12 cellular contexts compared by ENCODE assay signal in genomic region chr9:134386951-134387831, GRCh38.
DNase-seq lines count a peak whose midpoint lies in the region; ATAC-seq and TF ChIP-seq lines count a peak whose summit lies in the region.
"Had no signal": no experiment of that assay in that cellular context is flagged by ENCODE, and none has a peak within 500 bp of the region (broad histone marks: within the 10 kb centered on the region; RNA-seq: fewer than 3 reads in every experiment).

No MANE protein-coding gene starts in this region.

- H3K9me3 ChIP-seq in mammary epithelial cell (replicated peaks; ENCODE audit: insufficient read depth, low read length) (no peaks in the 10 kb centered on the region), lower lobe of right lung (no peaks in the 10 kb centered on the region), uterus (no peaks in the 10 kb centered on the region)

- no peak for TF ChIP-seq CTCF in mammary epithelial cell (conservative IDR thresholded peaks at IDR 0.05 in 1 of 2, IDR thresholded peaks at IDR 0.05 in 1 of 2; ENCODE audit: extremely low read depth in 1 of 2, insufficient read depth in 1 of 2, low read depth in 1 of 2, low read length in 2 of 2)
- TF ChIP-seq CTCF in lower lobe of right lung (IDR thresholded peaks at IDR 0.05): no peak
- no peak for TF ChIP-seq CTCF in uterus (IDR thresholded peaks at IDR 0.05)

- TF ChIP-seq RAD21 in Ishikawa (IDR thresholded peaks at IDR 0.05; ENCODE audit: low read depth): no peak

- H3K36me3 ChIP-seq in mammary epithelial cell (ENCODE audit: insufficient read depth, low read length) (no peaks in the 10 kb centered on the region), lower lobe of right lung (peaks cover 8% of the 10 kb centered on the region), uterus (no peaks in the 10 kb centered on the region)

- in situ Hi-C loops in mammary epithelial cell (cut with MboI; ENCODE audit: low sequenced_read_pairs in 2 of 2): no loop called here

- dilution Hi-C loops in mammary epithelial cell (cut with HindIII; ENCODE audit: low sequenced_read_pairs): no loop called here

- no peak for TF ChIP-seq POLR2A in uterus (IDR thresholded peaks at IDR 0.05)

- DNase-seq in mammary epithelial cell (no peak), lower lobe of right lung (no peak), uterus (no peak), NCI-H82 treated with DMSO at 0.1 percent for 48 hours (lab: John Stamatoyannopoulos, UW; ENCODE audit: unreplicated experiment) (no peak), NCI-H146 (lab: John Stamatoyannopoulos, UW) (no peak), COLO829 (ENCODE audit: low spot score) (no peak)
- DNase-seq: dermis blood vessel endothelial cell; DND-41; NK-92 treated with Interleukin-12 subunit alpha and Interleukin-12 subunit beta, amount 100 ng/mL, for 24 hours; T-helper 9 cell had no signal

- H3K4me2 ChIP-seq in mammary epithelial cell (ENCODE audit: insufficient read depth, low read depth, low read length): peak overlapping the region; percentile 51

- BruUV-seq in mammary epithelial cell (replicated peaks; lab: Mats Ljungman, UMichigan): no TSS peak

- H3K27me3 ChIP-seq in mammary epithelial cell (ENCODE audit: insufficient read depth, low read length) (no peaks in the 10 kb centered on the region), lower lobe of right lung (ENCODE audit: low read depth) (no peaks in the 10 kb centered on the region), uterus (no peaks in the 10 kb centered on the region)

- H3K4me3 ChIP-seq in mammary epithelial cell (replicated peaks in 1 of 3; ENCODE audit: insufficient read depth in 1 of 3, low read depth in 2 of 3, low read length in 3 of 3) (no peak overlapping the region), lower lobe of right lung (no peak overlapping the region), uterus (no peak overlapping the region)

- H3K79me2 ChIP-seq in mammary epithelial cell (ENCODE audit: insufficient read depth, low read length): peaks cover 99% of the 10 kb centered on the region

- H3K4me1 ChIP-seq in mammary epithelial cell (ENCODE audit: insufficient read depth, low read length) (peaks cover 39% of the 10 kb centered on the region), lower lobe of right lung (peaks cover 82% of the 10 kb centered on the region), uterus (peaks cover 0 to 40% of the 10 kb centered on the region in 2 donors)

- H2AFZ ChIP-seq in mammary epithelial cell (ENCODE audit: low read depth, low read length): no peak overlapping the region

- H3K27ac ChIP-seq in mammary epithelial cell (ENCODE audit: insufficient read depth, low read depth, low read length) (no peak overlapping the region), lower lobe of right lung (peak overlapping the region; percentile 41), temporal lobe (ENCODE audit: low read depth, low read length) (peak overlapping the region; percentile 28), uterus (no peak overlapping the region)

- H4K20me1 ChIP-seq in mammary epithelial cell (ENCODE audit: insufficient read depth, low read length): no peaks in the 10 kb centered on the region

- intact Hi-C loops in mammary epithelial cell (cut with micrococcal nuclease): no loop called here
- intact Hi-C loops in lower lobe of right lung (cut with DNase I): no loop called here
- intact Hi-C loops in uterus (cut with DNase I; ENCODE audit: low total_unique reads): no loop called here

- no peak overlapping the region for H3K9ac ChIP-seq in mammary epithelial cell (ENCODE audit: insufficient read depth, low read length)

- WGBS in mammary epithelial cell (ENCODE audit: low coverage, missing lambda C conversion rate): 37% methylated on average over 20 of the region's 38 CpGs

- peak; percentile 10 to 70 for ATAC-seq in lower lobe of right lung

- TF ChIP-seq EP300 in Ishikawa (IDR thresholded peaks at IDR 0.05; ENCODE audit: borderline replicate concordance): no peak

- CTCF ChIA-PET in mammary epithelial cell (lab: Charles Lee; ENCODE audit: low non-redundant PET): no interaction called here

TF ChIP-seq in Ishikawa, 13 proteins besides CTCF, POLR2A, EP300 and RAD21:
- TF ChIP-seq NFIC (IDR thresholded peaks at IDR 0.05) (peak; percentile 38; the same call in 1 of the 2 replicates), CEBPB (IDR thresholded peaks at IDR 0.05) (no peak), ZBTB7A (IDR thresholded peaks at IDR 0.05; ENCODE audit: low read depth) (0 out of 2 replicates have a peak, but pooled peaks have one; percentile 43)
TF ChIP-seq in Ishikawa: peak in this region for 2.

Comparison
In these comparisons a context has a peak if more than half of its experiments do, and no peak if none do; other contexts are left out.
1. H3K27ac ChIP-seq: peak in lower lobe of right lung (single experiment) and temporal lobe (single experiment); none in mammary epithelial cell (single experiment) and uterus (0 of 2).